8 cellular contexts compared by ENCODE assay signal in the genomic region with DNA sequence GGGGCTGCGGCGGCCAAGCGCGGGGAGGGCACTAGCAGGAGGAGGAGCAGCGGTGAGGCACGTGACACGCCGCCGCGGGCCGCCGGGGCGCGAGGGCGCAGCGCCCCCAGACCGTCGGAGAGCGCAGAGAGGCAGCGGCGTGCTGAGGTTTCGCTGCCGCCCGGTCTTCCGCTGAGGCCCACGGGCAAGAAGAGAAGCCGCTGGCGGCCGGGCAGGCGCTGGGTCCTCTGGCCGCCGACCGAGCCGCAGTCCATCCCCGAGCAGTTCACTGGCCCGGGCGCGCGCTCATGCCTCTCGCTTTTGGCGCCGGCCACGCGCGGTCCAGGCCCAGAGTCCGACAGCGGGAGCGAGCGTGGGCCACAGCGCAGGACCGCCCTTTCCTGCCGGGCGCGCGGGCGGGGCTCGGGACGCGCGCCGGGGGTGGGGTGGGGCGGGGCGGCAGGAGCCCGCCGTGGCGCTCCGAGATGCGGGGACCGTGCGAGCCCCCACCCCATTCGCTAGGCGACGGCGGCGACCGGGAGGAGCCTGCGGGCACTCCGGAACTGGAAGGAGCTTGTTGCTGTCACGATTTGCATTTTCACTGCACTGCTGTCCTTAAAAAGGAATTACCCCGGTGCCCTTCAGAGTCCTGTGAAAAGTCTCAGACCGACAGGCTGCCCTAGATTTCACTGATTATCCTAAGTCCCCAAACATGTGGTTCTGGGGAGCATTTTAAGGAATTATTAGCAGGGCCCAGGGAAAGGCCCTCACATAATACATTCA. TPM values are rescaled to one million over a fixed set of nuclear protein-coding genes. Genes with fewer than 3 reads are reported as not detected.
DNase-seq lines count a peak whose midpoint lies in the region; ATAC-seq and TF ChIP-seq lines count a peak whose summit lies in the region.

A gene with protein sequence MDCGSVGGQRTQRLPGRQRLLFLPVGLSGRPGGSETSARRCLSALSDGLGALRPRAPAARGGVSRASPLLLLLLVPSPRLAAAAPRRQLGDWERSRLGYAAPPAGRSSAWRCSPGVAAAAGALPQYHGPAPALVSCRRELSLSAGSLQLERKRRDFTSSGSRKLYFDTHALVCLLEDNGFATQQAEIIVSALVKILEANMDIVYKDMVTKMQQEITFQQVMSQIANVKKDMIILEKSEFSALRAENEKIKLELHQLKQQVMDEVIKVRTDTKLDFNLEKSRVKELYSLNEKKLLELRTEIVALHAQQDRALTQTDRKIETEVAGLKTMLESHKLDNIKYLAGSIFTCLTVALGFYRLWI (minus strand): TSS at position 382 of the 762 bp plus-strand sequence. CDS start 128 bp downstream, at position 254.

- H3K4me1 Mint-ChIP-seq in brain = peaks cover 39% of the 10 kb centered on the region

- H3K36me3 Mint-ChIP-seq in brain = peaks cover 2% of the 10 kb centered on the region

- H3K27ac Mint-ChIP-seq in brain = peak within 1 kb of the TSS; percentile 90 to 97 (median 96)

- DNase-seq in 8988T (peak; percentile 82), NCI-H2081 treated with DMSO at 0.1 percent for 48 hours (lab: John Stamatoyannopoulos, UW) (peak; percentile 36), UCSD-AML1 (lab: John Stamatoyannopoulos, UW; ENCODE audit: unreplicated experiment) (peak; percentile 93), skeletal muscle cell (ENCODE audit: low read depth) (peak; percentile 50)

- H3K9me3 Mint-ChIP-seq in brain = no peaks in the 10 kb centered on the region

- H3K4me3 ChIP-seq in iPS-11a (ENCODE audit: low read depth, low read length) (peak within 1 kb of the TSS; percentile 61), skeletal muscle cell (ENCODE audit: low read depth, low read length) (peak within 1 kb of the TSS; percentile 84)

- TF ChIP-seq CTCF in brain (conservative IDR thresholded peaks at IDR 0.05) = peak in 1 of 2 experiments; percentile 30

- peak within 1 kb of the TSS; percentile 90 to 97 (median 95) for H3K4me3 Mint-ChIP-seq in brain

- peaks cover 4% of the 10 kb centered on the region for H3K27me3 Mint-ChIP-seq in brain

- ATAC-seq in GM18508 (IDR thresholded peaks at IDR 0.05; ENCODE audit: insufficient read depth, unreplicated experiment) = peak; percentile 62
- ATAC-seq in HG02981 (IDR thresholded peaks at IDR 0.05; ENCODE audit: unreplicated experiment) = peak; percentile 75

RNA-seq across cellular contexts. Expression of the gene that starts here (rescaled TPM):
- 19.8 TPM for polyA plus RNA-seq in brain (ENCODE audit: insufficient read depth, low read depth, low replicate concordance)

Comparison
In these comparisons a context has a peak if more than half of its experiments do, and no peak if none do; other contexts are left out.
1. Peak in every context shown above with its lines: DNase-seq, ATAC-seq and H3K4me3 ChIP-seq.
2. DNase-seq: peak in every context shown above with its lines; median percentile 93 in UCSD-AML1; 82 in 8988T; 50 in skeletal muscle cell; 36 in NCI-H2081 treated with DMSO at 0.1 percent for 48 hours.